Comparison of ENCODE assay signal across 11 cellular contexts in the genomic region with DNA sequence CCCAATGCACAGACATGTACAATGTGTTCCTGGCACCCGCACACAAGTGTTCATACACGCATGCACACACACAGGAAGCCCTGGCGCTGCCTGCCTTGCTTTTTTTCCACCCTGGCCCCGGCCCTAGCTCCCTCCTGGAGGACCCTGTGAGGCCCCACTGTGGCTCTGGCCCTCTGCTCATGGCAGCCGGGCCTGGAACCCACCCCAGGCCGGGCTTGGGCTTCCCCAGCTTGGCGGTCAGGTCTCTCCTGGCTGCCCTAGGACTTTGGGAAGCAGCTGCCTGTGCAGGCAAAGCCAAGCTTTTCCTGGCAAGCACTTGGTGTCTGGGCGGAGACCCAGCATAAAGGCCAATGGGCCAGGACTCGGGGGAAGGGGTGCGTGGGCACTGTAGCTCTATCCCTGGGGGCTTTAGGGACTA. TPM values are rescaled to one million over a fixed set of nuclear protein-coding genes. Genes with fewer than 3 reads are reported as not detected.
DNase-seq lines count a peak whose midpoint lies in the region; ATAC-seq, FAIRE-seq and TF ChIP-seq lines count a peak whose summit lies in the region.
"Had no signal": no experiment of that assay in that cellular context is flagged by ENCODE, and none has a peak within 500 bp of the region (broad histone marks: within the 10 kb centered on the region; RNA-seq: fewer than 3 reads in every experiment).

No MANE protein-coding gene starts in this region.

- no peaks in the 10 kb centered on the region for H3K36me3 Mint-ChIP-seq in natural killer cell
- no peaks in the 10 kb centered on the region for H3K36me3 Mint-ChIP-seq in natural killer cell treated with Interleukin-12 subunit alpha and Interleukin-12 subunit beta and Interleukin-15 and Interleukin-18, amount 100 ng/mL, for 72 hours
- H3K36me3 Mint-ChIP-seq in effector memory CD8-positive, alpha-beta T cell (ENCODE audit: insufficient read depth): peaks cover 18% of the 10 kb centered on the region
- H3K36me3 Mint-ChIP-seq in naive thymus-derived CD4-positive, alpha-beta T cell: peaks cover 0 to 36% (median 8%) of the 10 kb centered on the region in 5 donors

- H3K27ac ChIP-seq in naive thymus-derived CD4-positive, alpha-beta T cell (ENCODE audit: low read depth, low read length): peak overlapping the region; percentile 70
- H3K27ac ChIP-seq in brain microvascular endothelial cell: no peak overlapping the region

- no peaks in the 10 kb centered on the region for H3K9me3 Mint-ChIP-seq in natural killer cell
- no peaks in the 10 kb centered on the region for H3K9me3 Mint-ChIP-seq in natural killer cell treated with Interleukin-12 subunit alpha and Interleukin-12 subunit beta and Interleukin-15 and Interleukin-18, amount 100 ng/mL, for 72 hours
- H3K9me3 Mint-ChIP-seq in effector memory CD8-positive, alpha-beta T cell: no peaks in the 10 kb centered on the region
- no peaks in the 10 kb centered on the region for H3K9me3 Mint-ChIP-seq in naive thymus-derived CD4-positive, alpha-beta T cell
- H3K9me3 Mint-ChIP-seq: dendritic cell treated with granulocyte-macrophage colony-stimulating factor and Interleukin-4, amounts not matched to agents 40 ng/mL and 50 ng/mL, for 4 days had no signal

- no peaks in the 10 kb centered on the region for H3K36me3 ChIP-seq in naive thymus-derived CD4-positive, alpha-beta T cell (ENCODE audit: control insufficient read depth in 2 of 3, insufficient read depth in 3 of 3, low read length in 3 of 3)
- no peaks in the 10 kb centered on the region for H3K36me3 ChIP-seq in brain microvascular endothelial cell (replicated peaks)

- H3K4me1 Mint-ChIP-seq in natural killer cell: no peaks in the 10 kb centered on the region
- peaks cover 0 to 18% of the 10 kb centered on the region in 2 donors for H3K4me1 Mint-ChIP-seq in natural killer cell treated with Interleukin-12 subunit alpha and Interleukin-12 subunit beta and Interleukin-15 and Interleukin-18, amount 100 ng/mL, for 72 hours (ENCODE audit: low read depth in 2 of 2)
- peaks cover 30 to 40% of the 10 kb centered on the region in 2 donors for H3K4me1 Mint-ChIP-seq in effector memory CD8-positive, alpha-beta T cell (ENCODE audit: low read depth in 2 of 2)
- H3K4me1 Mint-ChIP-seq in naive thymus-derived CD4-positive, alpha-beta T cell: peaks cover 22 to 86% (median 78%) of the 10 kb centered on the region in 7 donors

- POLR2A ChIA-PET in naive thymus-derived CD4-positive, alpha-beta T cell (lab: Charles Lee): interaction anchor here (0.6 to 5.3 kb wide), 14 partner anchors 9 to 130 kb away, joined by 3 to 47 read pairs (median 4); partner anchors contain the start of gene CD82

- in situ Hi-C loops in brain microvascular endothelial cell (cut with HindIII; ENCODE audit: low pct_ligation_motif_present, low sequenced_read_pairs): no loop called here

- CTCF ChIA-PET in naive thymus-derived CD4-positive, alpha-beta T cell (lab: Charles Lee): interaction anchor here (0.7 to 2.1 kb wide), 6 partner anchors 9 to 30 kb away, joined by 3 to 11 read pairs (median 4); partner anchors contain the start of gene CD82

- H3K4me3 ChIP-seq in naive thymus-derived CD4-positive, alpha-beta T cell (ENCODE audit: low read length): peak overlapping the region; percentile 54
- H3K4me3 ChIP-seq in brain microvascular endothelial cell (ENCODE audit: low read depth, low read length): no peak overlapping the region
- H3K4me3 ChIP-seq: K562 had no signal

- H3K27ac Mint-ChIP-seq in natural killer cell: no peak overlapping the region
- H3K27ac Mint-ChIP-seq in natural killer cell treated with Interleukin-12 subunit alpha and Interleukin-12 subunit beta and Interleukin-15 and Interleukin-18, amount 100 ng/mL, for 72 hours: peak overlapping the region in 1 of 2 donors; percentile 48
- H3K27ac Mint-ChIP-seq in effector memory CD8-positive, alpha-beta T cell: peak overlapping the region; percentile 93 to 94
- H3K27ac Mint-ChIP-seq in naive thymus-derived CD4-positive, alpha-beta T cell: peak overlapping the region; percentile 87 to 98 (median 95)
- H3K27ac Mint-ChIP-seq: dendritic cell treated with granulocyte-macrophage colony-stimulating factor and Interleukin-4, amounts not matched to agents 40 ng/mL and 50 ng/mL, for 4 days had no signal

- no peak for DNase-seq in natural killer cell
- DNase-seq in natural killer cell treated with Interleukin-12 subunit alpha and Interleukin-12 subunit beta and Interleukin-15 and Interleukin-18, amount 100 ng/mL, for 72 hours (ENCODE audit: low spot score): no peak
- no peak for DNase-seq in effector memory CD8-positive, alpha-beta T cell
- peak in 1 of 9 donors; percentile 12 for DNase-seq in naive thymus-derived CD4-positive, alpha-beta T cell
- DNase-seq in glomerular visceral epithelial cell (ENCODE audit: extremely low spot score): no peak
- no peak for DNase-seq in RPMI8226
- no peak for DNase-seq in brain microvascular endothelial cell
- DNase-seq in H54 (ENCODE audit: insufficient read length, low spot score): no peak
- DNase-seq: Calu3 had no signal

- H3K4me3 Mint-ChIP-seq in natural killer cell: peak overlapping the region; percentile 6
- no peak overlapping the region for H3K4me3 Mint-ChIP-seq in natural killer cell treated with Interleukin-12 subunit alpha and Interleukin-12 subunit beta and Interleukin-15 and Interleukin-18, amount 100 ng/mL, for 72 hours
- peak overlapping the region; percentile 70 to 77 for H3K4me3 Mint-ChIP-seq in effector memory CD8-positive, alpha-beta T cell
- H3K4me3 Mint-ChIP-seq in naive thymus-derived CD4-positive, alpha-beta T cell: peak overlapping the region in 8 of 10 donors; percentile 29 to 91 (median 80)
- H3K4me3 Mint-ChIP-seq: dendritic cell treated with granulocyte-macrophage colony-stimulating factor and Interleukin-4, amounts not matched to agents 40 ng/mL and 50 ng/mL, for 4 days had no signal

- H3K27me3 Mint-ChIP-seq in natural killer cell (ENCODE audit: low read depth in 2 of 2): no peaks in the 10 kb centered on the region
- no peaks in the 10 kb centered on the region for H3K27me3 Mint-ChIP-seq in natural killer cell treated with Interleukin-12 subunit alpha and Interleukin-12 subunit beta and Interleukin-15 and Interleukin-18, amount 100 ng/mL, for 72 hours
- no peaks in the 10 kb centered on the region for H3K27me3 Mint-ChIP-seq in effector memory CD8-positive, alpha-beta T cell
- H3K27me3 Mint-ChIP-seq in naive thymus-derived CD4-positive, alpha-beta T cell: no peaks in the 10 kb centered on the region
- H3K27me3 Mint-ChIP-seq: dendritic cell treated with granulocyte-macrophage colony-stimulating factor and Interleukin-4, amounts not matched to agents 40 ng/mL and 50 ng/mL, for 4 days had no signal

- intact Hi-C loops in natural killer cell (cut with micrococcal nuclease): no loop called here
- intact Hi-C loops in naive thymus-derived CD4-positive, alpha-beta T cell (cut with micrococcal nuclease): loop anchor here in 1 of 2 donors (1.0 to 10.0 kb wide), 2 partner anchors 22 to 1249 kb away; partner anchors contain the start of gene CRY2

- no peak for ATAC-seq in natural killer cell
- ATAC-seq in natural killer cell treated with Interleukin-12 subunit alpha and Interleukin-12 subunit beta and Interleukin-15 and Interleukin-18, amount 100 ng/mL, for 72 hours: no peak
- no peak for ATAC-seq in effector memory CD8-positive, alpha-beta T cell (replicated peaks)
- no peak for ATAC-seq in naive thymus-derived CD4-positive, alpha-beta T cell

- no peaks in the 10 kb centered on the region for H3K9me3 ChIP-seq in naive thymus-derived CD4-positive, alpha-beta T cell (ENCODE audit: control insufficient read depth in 2 of 3, low read length in 3 of 3)

- peaks cover 35 to 37% of the 10 kb centered on the region in 2 donors for H3K4me1 ChIP-seq in naive thymus-derived CD4-positive, alpha-beta T cell (ENCODE audit: control insufficient read depth in 2 of 2, insufficient read depth in 2 of 2, low read length in 2 of 2)

- H3K27me3 ChIP-seq in naive thymus-derived CD4-positive, alpha-beta T cell (ENCODE audit: control insufficient read depth in 2 of 2, insufficient read depth in 2 of 2, low read length in 2 of 2): no peaks in the 10 kb centered on the region
- no peaks in the 10 kb centered on the region for H3K27me3 ChIP-seq in brain microvascular endothelial cell (replicated peaks)

- no peak for TF ChIP-seq CTCF in natural killer cell (IDR thresholded peaks at IDR 0.05)
- no peak for TF ChIP-seq CTCF in brain microvascular endothelial cell (IDR thresholded peaks at IDR 0.05; ENCODE audit: low read depth, low read length, missing control alignments)

- FAIRE-seq in H54 (lab: Jason Lieb, UNC): no peak
- FAIRE-seq: K562 had no signal

- TF ChIP-seq POLR2A in H54 (IDR thresholded peaks at IDR 0.05; ENCODE audit: low read depth, low read length): no peak

RNA-seq across cellular contexts. Expression of gene CD82, which starts 30.5 kb away (rescaled TPM):
- total RNA-seq in natural killer cell: 10 to 100 TPM; 11.6 to 42.1 (median 13.0) TPM
- total RNA-seq in natural killer cell treated with Interleukin-12 subunit alpha and Interleukin-12 subunit beta and Interleukin-15 and Interleukin-18, amount 100 ng/mL, for 72 hours: 100 to 1,000 TPM in 1 of 2 donors, 10 to 100 TPM in 1; 39.3 to 158 TPM
- 100 to 1,000 TPM in 1 of 5 experiments, 10 to 100 TPM in 4; 37.0 to 319 (median 57.2) TPM for total RNA-seq in naive thymus-derived CD4-positive, alpha-beta T cell
- polyA plus RNA-seq in naive thymus-derived CD4-positive, alpha-beta T cell: 10 to 100 TPM; 36.4 to 63.1 TPM

Comparison
In these comparisons a context has a peak if more than half of its experiments do, and no peak if none do; other contexts are left out.
1. H3K27ac Mint-ChIP-seq: peak in effector memory CD8-positive, alpha-beta T cell (2 of 2) and naive thymus-derived CD4-positive, alpha-beta T cell (9 of 9); none in natural killer cell (0 of 2).